ENCODE assay signal across 16 cellular contexts in the genomic region with DNA sequence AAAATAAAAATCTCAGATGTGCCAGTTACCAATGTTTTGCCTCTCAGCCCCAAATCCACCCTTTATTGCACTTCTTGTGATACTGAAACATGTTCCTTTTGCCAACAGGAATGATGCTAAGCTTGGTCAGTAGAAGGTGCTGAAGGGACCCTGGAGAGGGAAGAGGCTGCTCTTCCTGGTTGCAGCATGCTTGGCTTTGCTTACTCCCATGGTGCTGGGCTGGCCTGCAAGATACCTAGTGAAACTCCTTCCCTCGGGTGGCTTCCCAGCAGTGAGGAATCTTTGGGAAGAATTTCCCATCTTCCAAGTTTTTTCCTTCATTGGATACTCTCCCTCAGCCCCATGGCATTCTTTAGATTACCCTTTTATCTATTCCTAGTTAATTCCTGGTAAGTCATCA.
A peak's percentile ranks its signal among the peaks of the same experiment; 100 is the strongest.
DNase-seq lines count a peak whose midpoint lies in the region; ATAC-seq and TF ChIP-seq lines count a peak whose summit lies in the region.
"Had no signal": no experiment of that assay in that cellular context is flagged by ENCODE, and none has a peak within 500 bp of the region (broad histone marks: within the 10 kb centered on the region; RNA-seq: fewer than 3 reads in every experiment).

No MANE protein-coding gene starts in this region.

- peak; percentile 34 for ATAC-seq in Right ventricle myocardium superior (ENCODE audit: poor library complexity)
- ATAC-seq in left cardiac atrium: no peak
- peak; percentile 59 for ATAC-seq in right cardiac atrium
- ATAC-seq in GM21825 (IDR thresholded peaks at IDR 0.05; ENCODE audit: unreplicated experiment): no peak
- ATAC-seq: GM12878, HCT116 had no signal

- no peaks in the 10 kb centered on the region for H3K27me3 Mint-ChIP-seq in CD4-positive, alpha-beta memory T cell
- H3K27me3 Mint-ChIP-seq: CD4-positive, CD25-positive, alpha-beta regulatory T cell had no signal

- peaks cover 0 to 3% of the 10 kb centered on the region in 2 donors for H3K36me3 Mint-ChIP-seq in CD4-positive, alpha-beta memory T cell
- H3K36me3 Mint-ChIP-seq: CD4-positive, CD25-positive, alpha-beta regulatory T cell had no signal

- peak; percentile 47 for DNase-seq in Right ventricle myocardium superior
- no peak for DNase-seq in left cardiac atrium
- DNase-seq in right cardiac atrium: peak; percentile 50 to 70 (median 54)
- no peak for DNase-seq in tibial nerve (ENCODE audit: low spot score in 2 of 2)
- no peak for DNase-seq in NCI-H2081 (lab: John Stamatoyannopoulos, UW)
- no peak for DNase-seq in CD4-positive, alpha-beta memory T cell
- DNase-seq: 8988T; AML-193; Calu3; CD4-positive, CD25-positive, alpha-beta regulatory T cell; DMS79; GM23248 had no signal

- peaks cover 0 to 12% (median 3%) of the 10 kb centered on the region in 8 donors for H3K9me3 Mint-ChIP-seq in CD4-positive, alpha-beta memory T cell

- H3K36me3 ChIP-seq in tibial nerve: no peaks in the 10 kb centered on the region
- no peaks in the 10 kb centered on the region for H3K36me3 ChIP-seq in CD4-positive, alpha-beta memory T cell (ENCODE audit: insufficient read depth, low read length)
- H3K36me3 ChIP-seq: BLaER1 treated with 17β-estradiol and CSF1 and Interleukin-3, amounts not matched to agents 10 nM and 100 nM had no signal

- no peak overlapping the region for H3K4me3 ChIP-seq in right cardiac atrium (ENCODE audit: low read length)
- H3K4me3 ChIP-seq in tibial nerve: no peak overlapping the region
- no peak overlapping the region for H3K4me3 ChIP-seq in CD4-positive, alpha-beta memory T cell (ENCODE audit: low read length in 2 of 2)
- H3K4me3 ChIP-seq: BLaER1 treated with 17β-estradiol and CSF1 and Interleukin-3, amounts not matched to agents 10 nM and 100 nM; GM12878; GM23248 had no signal

- H3K4me1 Mint-ChIP-seq in CD4-positive, alpha-beta memory T cell: no peaks in the 10 kb centered on the region

- H3K27ac Mint-ChIP-seq in CD4-positive, alpha-beta memory T cell: no peak overlapping the region
- H3K27ac Mint-ChIP-seq: CD4-positive, CD25-positive, alpha-beta regulatory T cell had no signal

- no peak for TF ChIP-seq POLR2A in tibial nerve (IDR thresholded peaks at IDR 0.05)

- WGBS in right cardiac atrium: 75% methylated on average over 1 of the region's 1 CpG
- WGBS in tibial nerve, 2 donors: 80 to 97% methylated on average over 1 of the region's 1 CpG

- H3K4me3 Mint-ChIP-seq in CD4-positive, alpha-beta memory T cell: no peak overlapping the region
- H3K4me3 Mint-ChIP-seq: CD4-positive, CD25-positive, alpha-beta regulatory T cell had no signal

- intact Hi-C loops in Right ventricle myocardium superior (cut with DNase I): no loop called here
- intact Hi-C loops in left cardiac atrium (cut with DNase I): loop anchor here in 1 of 2 donors (5.0 to 10.0 kb wide), 2 partner anchors 153 to 230 kb away; a partner anchor contains a TSS
- intact Hi-C loops in right cardiac atrium (cut with DNase I): loop anchor here in 2 of 4 donors (10.0 kb wide), 2 partner anchors 60 to 110 kb away; no protein-coding TSS in a partner anchor
- intact Hi-C loops in CD4-positive, alpha-beta memory T cell (cut with micrococcal nuclease): no loop called here

- no peaks in the 10 kb centered on the region for H3K9me3 ChIP-seq in right cardiac atrium (ENCODE audit: control insufficient read depth, low read length)
- H3K9me3 ChIP-seq in tibial nerve: peaks cover 0 to 13% (median 0%) of the 10 kb centered on the region in 4 donors
- H3K9me3 ChIP-seq in CD4-positive, alpha-beta memory T cell (ENCODE audit: control insufficient read depth in 1 of 2, low read length in 2 of 2): no peaks in the 10 kb centered on the region

- CTCF ChIA-PET in CD4-positive, alpha-beta memory T cell (lab: Charles Lee; ENCODE audit: partially characterized antibody): no interaction called here

- no peak for TF ChIP-seq CTCF in tibial nerve (IDR thresholded peaks at IDR 0.05)

- POLR2A ChIA-PET in CD4-positive, alpha-beta memory T cell (lab: Charles Lee; ENCODE audit: partially characterized antibody): no interaction called here

- H3K27me3 ChIP-seq in right cardiac atrium (ENCODE audit: control insufficient read depth, insufficient read depth) (no peaks in the 10 kb centered on the region), tibial nerve (no peaks in the 10 kb centered on the region)
- no peaks in the 10 kb centered on the region for H3K27me3 ChIP-seq in CD4-positive, alpha-beta memory T cell (ENCODE audit: insufficient read depth, low read length)
- H3K27me3 ChIP-seq: BLaER1 treated with 17β-estradiol and CSF1 and Interleukin-3, amounts not matched to agents 10 nM and 100 nM had no signal

- H3K4me1 ChIP-seq in right cardiac atrium (ENCODE audit: control insufficient read depth, insufficient read depth, low read length) (peaks cover 1% of the 10 kb centered on the region), tibial nerve (peaks cover 0 to 63% (median 23%) of the 10 kb centered on the region in 4 donors)
- no peaks in the 10 kb centered on the region for H3K4me1 ChIP-seq in CD4-positive, alpha-beta memory T cell (ENCODE audit: insufficient read depth, low read length)

- H3K27ac ChIP-seq in right cardiac atrium (ENCODE audit: low read length): peak overlapping the region; percentile 53
- H3K27ac ChIP-seq in tibial nerve: peak overlapping the region; percentile 73 to 92 (median 82)
- no peak overlapping the region for H3K27ac ChIP-seq in CD4-positive, alpha-beta memory T cell (ENCODE audit: low read depth, low read length)
- H3K27ac ChIP-seq: BLaER1 treated with 17β-estradiol and CSF1 and Interleukin-3, amounts not matched to agents 10 nM and 100 nM; GM23248 had no signal

- TF ChIP-seq EP300 in tibial nerve (IDR thresholded peaks at IDR 0.05): no peak

Comparison
In these comparisons a context has a peak if more than half of its experiments do, and no peak if none do; other contexts are left out.
1. ATAC-seq: peak in Right ventricle myocardium superior (single experiment) and right cardiac atrium (2 of 2); none in left cardiac atrium (0 of 2) and GM21825 (single experiment).
2. DNase-seq: peak in Right ventricle myocardium superior (single experiment) and right cardiac atrium (3 of 3); none in left cardiac atrium (single experiment), tibial nerve (0 of 2), NCI-H2081 (0 of 2) and CD4-positive, alpha-beta memory T cell (0 of 5).